ENCODE assay signal across 27 cellular contexts in the genomic region with DNA sequence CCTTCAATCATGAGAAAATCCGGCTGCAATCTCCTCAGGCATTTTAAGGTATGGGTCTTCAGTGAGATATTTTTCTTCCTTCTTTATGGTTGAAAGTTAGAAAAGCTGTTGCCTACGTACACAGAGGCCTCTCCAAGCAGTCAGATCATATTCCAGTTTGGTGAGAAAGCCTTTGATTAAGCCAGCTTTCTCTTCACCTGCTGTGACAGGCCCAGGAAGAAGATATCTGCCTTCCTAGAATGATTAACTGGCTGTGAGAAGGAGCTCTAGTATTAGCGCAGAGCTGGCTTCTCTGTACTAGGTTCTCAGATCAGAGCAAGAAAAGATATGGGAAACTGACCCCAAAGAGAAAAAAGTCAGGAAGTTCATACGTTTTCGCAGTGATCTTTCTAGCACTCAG.
DNase-seq lines count a peak whose midpoint lies in the region; ATAC-seq and TF ChIP-seq lines count a peak whose summit lies in the region.
"Had no signal": no experiment of that assay in that cellular context is flagged by ENCODE, and none has a peak within 500 bp of the region (broad histone marks: within the 10 kb centered on the region; RNA-seq: fewer than 3 reads in every experiment).

No MANE protein-coding gene starts in this region.

- H3K4me3 ChIP-seq in epithelial cell of esophagus (ENCODE audit: low read length), result no peak overlapping the region
- no peak overlapping the region for H3K4me3 ChIP-seq in tibial artery
- H3K4me3 ChIP-seq: adrenal gland, BLaER1, colonic mucosa, HAP-1, Peyer's patch, thoracic aorta had no signal

- H3K27ac ChIP-seq in tibial artery, result no peak overlapping the region
- H3K27ac ChIP-seq: adrenal gland, BLaER1, colonic mucosa, Peyer's patch, thoracic aorta had no signal

- no peaks in the 10 kb centered on the region for H3K4me1 ChIP-seq in tibial artery
- H3K4me1 ChIP-seq: adrenal gland, Caco-2, colonic mucosa, Peyer's patch had no signal

- no peaks in the 10 kb centered on the region for H3K27me3 ChIP-seq in tibial artery
- H3K27me3 ChIP-seq: adrenal gland, BLaER1, colonic mucosa, Peyer's patch had no signal

- no peaks in the 10 kb centered on the region for H3K9me3 ChIP-seq in tibial artery
- H3K9me3 ChIP-seq: adrenal gland, BLaER1, Caco-2, colonic mucosa, HAP-1, Peyer's patch, thoracic aorta had no signal

- TF ChIP-seq CTCF in Calu3 (IDR thresholded peaks at IDR 0.05; ENCODE audit: unreplicated experiment) (no peak), epithelial cell of esophagus (IDR thresholded peaks at IDR 0.05; ENCODE audit: insufficient read depth, low read depth, low read length, missing control alignments) (no peak), nephron (IDR thresholded peaks at IDR 0.05; ENCODE audit: unreplicated experiment in 3 of 3) (no peak), tibial artery (IDR thresholded peaks at IDR 0.05) (no peak)

- no peaks in the 10 kb centered on the region for H3K36me3 ChIP-seq in tibial artery
- H3K36me3 ChIP-seq: adrenal gland, BLaER1, colonic mucosa, HAP-1, Peyer's patch, thoracic aorta had no signal

- H3K27ac Mint-ChIP-seq in Calu3 (ENCODE audit: unreplicated experiment) (no peak overlapping the region), nephron (peak overlapping the region; percentile 65 to 88 (median 82))

- H3K9me3 Mint-ChIP-seq in Calu3 (ENCODE audit: low read depth, unreplicated experiment), result no peaks in the 10 kb centered on the region
- no peaks in the 10 kb centered on the region for H3K9me3 Mint-ChIP-seq in nephron

- CTCF ChIA-PET in Calu3 (lab: Charles Lee), result interaction anchor here (0.8 kb wide), 1 partner anchor 10 kb away, joined by 3 read pairs; no protein-coding TSS in a partner anchor

- H3K27me3 Mint-ChIP-seq in Calu3 (ENCODE audit: unreplicated experiment) (no peaks in the 10 kb centered on the region), nephron (ENCODE audit: low read depth) (peaks cover 3% of the 10 kb centered on the region)
- H3K27me3 Mint-ChIP-seq: effector memory CD8-positive, alpha-beta T cell had no signal

- no peaks in the 10 kb centered on the region for H3K36me3 Mint-ChIP-seq in Calu3 (ENCODE audit: insufficient read depth, unreplicated experiment)
- no peaks in the 10 kb centered on the region for H3K36me3 Mint-ChIP-seq in nephron (ENCODE audit: low read depth)

- no TSS peak for BruUV-seq in Calu3 (replicated peaks; lab: Mats Ljungman, UMichigan)

- ATAC-seq in HG03159 (IDR thresholded peaks at IDR 0.05; ENCODE audit: unreplicated experiment), result no peak
- ATAC-seq in HG03175 (IDR thresholded peaks at IDR 0.05; ENCODE audit: unreplicated experiment), result no peak
- ATAC-seq: right cardiac atrium; stimulated activated naive CD8-positive, alpha-beta T cell treated with anti-CD3 and anti-CD28 coated beads, Interleukin-15, Interleukin-2, amounts not matched to agents 100 U/mL and 50 U/mL, for 24 hours had no signal

- H3K4me1 Mint-ChIP-seq in Calu3 (ENCODE audit: low read depth, unreplicated experiment) (peaks cover 23% of the 10 kb centered on the region), nephron (peaks cover 20% of the 10 kb centered on the region)

- H3K4me3 Mint-ChIP-seq in Calu3 (ENCODE audit: low read depth, unreplicated experiment), result no peak overlapping the region
- no peak overlapping the region for H3K4me3 Mint-ChIP-seq in nephron

- peak; percentile 14 for DNase-seq in Calu3
- DNase-seq in HT-29 (ENCODE audit: low spot score), result peak; percentile 51
- peak; percentile 71 for DNase-seq in epithelial cell of esophagus (ENCODE audit: low read depth)
- DNase-seq in islet precursor cell, result no peak
- DNase-seq in tibial artery, result no peak
- DNase-seq: activated naive CD4-positive, alpha-beta T cell; activated T-cell treated with anti-CD3 and anti-CD28 coated beads, Interleukin-2, amount 50 U/mL, for 1 hour; adrenal gland; colonic mucosa; effector memory CD8-positive, alpha-beta T cell; kidney; NCI-H1048; NCI-H187; NCI-H446; Peyer's patch; right cardiac atrium; SIG-M5; stimulated activated CD4-positive, alpha-beta T cell treated with anti-CD3 and anti-CD28 coated beads, Interleukin-4, amount 100 ng/mL, for 4 hours; stimulated activated naive CD8-positive, alpha-beta T cell treated with anti-CD3 and anti-CD28 coated beads, Interleukin-15, Interleukin-2, amounts not matched to agents 100 U/mL and 50 U/mL, for 24 hours; SW 1271 had no signal

- intact Hi-C loops in Calu3 (cut with micrococcal nuclease; ENCODE audit: unreplicated experiment) (loop anchor here (5.0 kb wide), 2 partner anchors 85 to 165 kb away; no protein-coding TSS in a partner anchor), tibial artery (cut with DNase I; ENCODE audit: low total_unique reads) (no loop called here)

Comparison
In these comparisons a context has a peak if more than half of its experiments do, and no peak if none do; other contexts are left out.
1. DNase-seq: peak in Calu3 (single experiment), HT-29 (single experiment) and epithelial cell of esophagus (single experiment); none in islet precursor cell (single experiment) and tibial artery (0 of 2).